In genomic region chr14:77068515-77069200, GRCh38 we compare ENCODE assay signal across 1 cellular context.
TF ChIP-seq lines count a peak whose summit lies in the region.

No MANE protein-coding gene starts in this region.

TF ChIP-seq in HCT116, 20 proteins besides CTCF, POLR2A, EP300 and RAD21:
- TF ChIP-seq FOSL1 (IDR thresholded peaks at IDR 0.05; ENCODE audit: low read depth): no peak
